24 cellular contexts compared by ENCODE assay signal in genomic region chr13:78430811-78431210, GRCh38.
"Had no signal": no experiment of that assay in that cellular context is flagged by ENCODE, and none has a peak within 500 bp of the region (broad histone marks: within the 10 kb centered on the region; RNA-seq: fewer than 3 reads in every experiment).

No MANE protein-coding gene starts in this region.

- H3K4me1 Mint-ChIP-seq: activated naive CD4-positive, alpha-beta T cell treated with anti-CD3 and anti-CD28 coated beads, Interleukin-2, amount 10 ng/mL, durations not matched to agents 7 days and 5 days; activated naive CD8-positive, alpha-beta T cell treated with anti-CD3 and anti-CD28 coated beads, Interleukin-2, amount 10 ng/mL, durations not matched to agents 7 days and 5 days had no signal

- H3K4me1 ChIP-seq: esophagus muscularis mucosa, foreskin keratinocyte, heart left ventricle, left ventricle myocardium inferior, parathyroid adenoma, right atrium auricular region had no signal

- DNase-seq: activated CD4-positive, alpha-beta T cell treated with anti-CD3 and anti-CD28 coated beads for 48 hours; activated CD4-positive, alpha-beta T cell treated with anti-CD3 and anti-CD28 coated beads, Interleukin-2, amount 50 U/mL, for 48 hours; activated CD8-positive, alpha-beta memory T cell treated with anti-CD3 and anti-CD28 coated beads for 24 hours; activated gamma-delta T cell; activated naive CD4-positive, alpha-beta T cell treated with anti-CD3 and anti-CD28 coated beads, Interleukin-2, amount 10 ng/mL, durations not matched to agents 7 days and 5 days; activated naive CD8-positive, alpha-beta T cell treated with anti-CD3 and anti-CD28 coated beads, Interleukin-2, amount 10 ng/mL, durations not matched to agents 7 days and 5 days; activated T-cell treated with anti-CD3 and anti-CD28 coated beads, Interleukin-2, amount 50 U/mL, for 1 hour; brain microvascular endothelial cell; cortex of kidney; foreskin keratinocyte; heart left ventricle; left ventricle myocardium inferior; occipital lobe; stimulated activated CD4-positive, alpha-beta T cell treated with anti-CD3 and anti-CD28 coated beads, Interleukin-2, amount 100 ng/mL, for 48 hours; stimulated activated naive CD4-positive, alpha-beta T cell treated with Interleukin-2 at 50 U/mL for 16 hours; T-helper 1 cell had no signal

- H3K27me3 Mint-ChIP-seq: activated naive CD4-positive, alpha-beta T cell treated with anti-CD3 and anti-CD28 coated beads, Interleukin-2, amount 10 ng/mL, durations not matched to agents 7 days and 5 days had no signal

- H3K27ac ChIP-seq: brain microvascular endothelial cell, esophagus muscularis mucosa, foreskin keratinocyte, heart left ventricle, left ventricle myocardium inferior, parathyroid adenoma, right atrium auricular region, tibial nerve, VCaP had no signal

- H3K36me3 ChIP-seq: brain microvascular endothelial cell, esophagus muscularis mucosa, heart left ventricle, left ventricle myocardium inferior, right atrium auricular region, tibial nerve had no signal

- H3K36me3 Mint-ChIP-seq: activated naive CD4-positive, alpha-beta T cell treated with anti-CD3 and anti-CD28 coated beads, Interleukin-2, amount 10 ng/mL, durations not matched to agents 7 days and 5 days; activated naive CD8-positive, alpha-beta T cell treated with anti-CD3 and anti-CD28 coated beads, Interleukin-2, amount 10 ng/mL, durations not matched to agents 7 days and 5 days had no signal

- H3K27me3 ChIP-seq: brain microvascular endothelial cell, esophagus muscularis mucosa, foreskin keratinocyte, heart left ventricle, right atrium auricular region, tibial nerve had no signal

- H3K27ac Mint-ChIP-seq: activated naive CD4-positive, alpha-beta T cell treated with anti-CD3 and anti-CD28 coated beads, Interleukin-2, amount 10 ng/mL, durations not matched to agents 7 days and 5 days; activated naive CD8-positive, alpha-beta T cell treated with anti-CD3 and anti-CD28 coated beads, Interleukin-2, amount 10 ng/mL, durations not matched to agents 7 days and 5 days had no signal

- ATAC-seq: activated CD4-positive, CD25-positive, alpha-beta regulatory T cell treated with anti-CD3 and anti-CD28 coated beads, Interleukin-2, amount 50 U/mL, for 24 hours; foreskin keratinocyte; heart left ventricle had no signal

- H3K9ac ChIP-seq: parathyroid adenoma had no signal

- H3K9me3 ChIP-seq: esophagus muscularis mucosa, heart left ventricle, left ventricle myocardium inferior, right atrium auricular region, tibial nerve had no signal

- H3K4me3 ChIP-seq: esophagus muscularis mucosa, heart left ventricle, left ventricle myocardium inferior, lung, right atrium auricular region, tibial nerve had no signal

- H3K4me3 Mint-ChIP-seq: activated naive CD4-positive, alpha-beta T cell treated with anti-CD3 and anti-CD28 coated beads, Interleukin-2, amount 10 ng/mL, durations not matched to agents 7 days and 5 days; activated naive CD8-positive, alpha-beta T cell treated with anti-CD3 and anti-CD28 coated beads, Interleukin-2, amount 10 ng/mL, durations not matched to agents 7 days and 5 days; nephron had no signal

- H3K9me3 Mint-ChIP-seq: activated naive CD4-positive, alpha-beta T cell treated with anti-CD3 and anti-CD28 coated beads, Interleukin-2, amount 10 ng/mL, durations not matched to agents 7 days and 5 days; activated naive CD8-positive, alpha-beta T cell treated with anti-CD3 and anti-CD28 coated beads, Interleukin-2, amount 10 ng/mL, durations not matched to agents 7 days and 5 days; nephron had no signal
